26 cellular contexts compared by ENCODE assay signal in the genomic region with DNA sequence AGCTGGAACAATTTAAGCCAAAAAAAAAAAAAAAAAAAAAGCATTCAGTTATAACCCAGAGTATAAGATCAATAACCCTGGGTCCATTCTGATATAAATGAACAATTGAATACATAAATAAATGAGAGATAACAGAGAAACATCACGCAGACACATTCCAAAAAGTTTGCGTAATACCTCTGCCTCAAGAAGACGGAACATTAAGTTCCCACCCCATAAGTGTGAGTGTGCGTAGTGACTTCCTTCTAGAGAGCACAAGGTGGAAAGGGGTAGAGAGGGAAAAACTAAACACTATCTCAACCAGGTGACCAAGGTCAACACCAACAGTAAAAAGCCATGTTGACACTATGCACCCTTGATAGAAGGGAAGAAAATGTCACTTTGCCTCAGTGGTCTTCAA.
A peak's percentile ranks its signal among the peaks of the same experiment; 100 is the strongest.
DNase-seq lines count a peak whose midpoint lies in the region; FAIRE-seq and TF ChIP-seq lines count a peak whose summit lies in the region.
"Had no signal": no experiment of that assay in that cellular context is flagged by ENCODE, and none has a peak within 500 bp of the region (broad histone marks: within the 10 kb centered on the region; RNA-seq: fewer than 3 reads in every experiment).

No MANE protein-coding gene starts in this region.

- DNase-seq in MCF 10A (ENCODE audit: unreplicated experiment) (peak; percentile 30), mammary epithelial cell (no peak), cardiac fibroblast (ENCODE audit: low read depth in 2 of 2) (peak; percentile 29 to 48), islet precursor cell (peak; percentile 4), AG08396 (ENCODE audit: low spot score) (no peak), posterior vena cava (ENCODE audit: low spot score) (no peak), GM19239 (ENCODE audit: insufficient read length, low spot score) (no peak)
- DNase-seq: AML-193; CD4-positive, alpha-beta T cell; COR-L47; DMS53; GM23248; H7; KBM-7; MM.1S; NCI-H1105; NCI-H1436 treated with DMSO at 0.1 percent for 48 hours; NCI-H187 treated with DMSO at 0.1 percent for 48 hours; NCI-H2107; NCI-H446; NCI-H524 treated with DMSO at 0.1 percent for 48 hours; NCI-H774; PC-9 had no signal

- TF ChIP-seq CTCF in MCF 10A (IDR thresholded peaks at IDR 0.05; ENCODE audit: unreplicated experiment) (no peak), mammary epithelial cell (conservative IDR thresholded peaks at IDR 0.05 in 1 of 2, IDR thresholded peaks at IDR 0.05 in 1 of 2; ENCODE audit: extremely low read depth in 1 of 2, insufficient read depth in 1 of 2, low read depth in 1 of 2, low read length in 2 of 2) (no peak), cardiac fibroblast (IDR thresholded peaks at IDR 0.05; ENCODE audit: low read depth, low read length) (no peak)

- H2AFZ ChIP-seq in mammary epithelial cell (ENCODE audit: low read depth, low read length) = no peak overlapping the region
- H2AFZ ChIP-seq: GM23248, PC-9 had no signal

- CTCF ChIA-PET in MCF 10A (lab: Yijun Ruan, JAX) = interaction anchor here (0.6 kb wide), 1 partner anchor 1989 kb away, joined by 3 read pairs; no protein-coding TSS in a partner anchor
- CTCF ChIA-PET in mammary epithelial cell (lab: Charles Lee; ENCODE audit: low non-redundant PET) = no interaction called here

- H3K9me3 ChIP-seq in mammary epithelial cell (replicated peaks; ENCODE audit: insufficient read depth, low read length) = no peaks in the 10 kb centered on the region
- H3K9me3 ChIP-seq: SJSA1 had no signal

- dilution Hi-C loops in mammary epithelial cell (cut with HindIII; ENCODE audit: low sequenced_read_pairs) = no loop called here

- peaks cover 9% of the 10 kb centered on the region for H3K4me1 ChIP-seq in mammary epithelial cell (ENCODE audit: insufficient read depth, low read length)

- POLR2A ChIA-PET in MCF 10A (lab: Yijun Ruan, JAX) = interaction anchor here (0.5 kb wide), 1 partner anchor 258 kb away, joined by 3 read pairs; no protein-coding TSS in a partner anchor

- intact Hi-C loops in MCF 10A (cut with micrococcal nuclease) (no loop called here), mammary epithelial cell (cut with micrococcal nuclease) (no loop called here), posterior vena cava (cut with DNase I) (no loop called here)

- no peaks in the 10 kb centered on the region for H3K79me2 ChIP-seq in mammary epithelial cell (ENCODE audit: insufficient read depth, low read length)

- FAIRE-seq in GM19239 (lab: Jason Lieb, UNC) = no peak
- FAIRE-seq: GM18507 had no signal

- BruUV-seq in MCF 10A (replicated peaks; lab: Mats Ljungman, UMichigan) = no TSS peak
- BruUV-seq in mammary epithelial cell (replicated peaks; lab: Mats Ljungman, UMichigan) = no TSS peak

- no peaks in the 10 kb centered on the region for H3K27me3 Mint-ChIP-seq in MCF 10A (ENCODE audit: insufficient read depth, unreplicated experiment)

- H3K4me3 Mint-ChIP-seq in MCF 10A (ENCODE audit: unreplicated experiment) = no peak overlapping the region
- H3K4me3 Mint-ChIP-seq: CD4-positive, alpha-beta T cell had no signal

- no peaks in the 10 kb centered on the region for H3K9me3 Mint-ChIP-seq in MCF 10A (ENCODE audit: unreplicated experiment)
- H3K9me3 Mint-ChIP-seq: CD4-positive, alpha-beta T cell had no signal

- H3K4me3 ChIP-seq in mammary epithelial cell (replicated peaks in 1 of 3; ENCODE audit: insufficient read depth in 1 of 3, low read depth in 2 of 3, low read length in 3 of 3) (no peak overlapping the region), cardiac fibroblast (replicated peaks in 1 of 2; ENCODE audit: low read depth in 2 of 2, low read length in 2 of 2) (no peak overlapping the region)
- H3K4me3 ChIP-seq: BLaER1 treated with 17β-estradiol and CSF1 and Interleukin-3, amounts not matched to agents 10 nM and 100 nM; GM23248; PC-9; SJSA1 had no signal

- in situ Hi-C loops in mammary epithelial cell (cut with MboI; ENCODE audit: low sequenced_read_pairs in 2 of 2) = no loop called here

- H3K4me1 Mint-ChIP-seq in MCF 10A (ENCODE audit: insufficient read depth, unreplicated experiment) = peaks cover 12% of the 10 kb centered on the region

- H3K9ac ChIP-seq in mammary epithelial cell (ENCODE audit: insufficient read depth, low read length) = no peak overlapping the region
- H3K9ac ChIP-seq: BLaER1 treated with 17β-estradiol and CSF1 and Interleukin-3, amounts not matched to agents 10 nM and 100 nM; GM23248 had no signal

- no peaks in the 10 kb centered on the region for H4K20me1 ChIP-seq in mammary epithelial cell (ENCODE audit: insufficient read depth, low read length)
- H4K20me1 ChIP-seq: BLaER1 treated with 17β-estradiol and CSF1 and Interleukin-3, amounts not matched to agents 10 nM and 100 nM had no signal

- no peak overlapping the region for H3K4me2 ChIP-seq in mammary epithelial cell (ENCODE audit: insufficient read depth, low read depth, low read length)
- H3K4me2 ChIP-seq: BLaER1 treated with 17β-estradiol and CSF1 and Interleukin-3, amounts not matched to agents 10 nM and 100 nM; PC-9 had no signal

- H3K27ac Mint-ChIP-seq in MCF 10A (ENCODE audit: low read depth, unreplicated experiment) = no peak overlapping the region
- H3K27ac Mint-ChIP-seq: CD4-positive, alpha-beta T cell had no signal

- H3K36me3 ChIP-seq in mammary epithelial cell (ENCODE audit: insufficient read depth, low read length) = no peaks in the 10 kb centered on the region
- H3K36me3 ChIP-seq: BLaER1 treated with 17β-estradiol and CSF1 and Interleukin-3, amounts not matched to agents 10 nM and 100 nM; SJSA1 had no signal

- peaks cover 3% of the 10 kb centered on the region for H3K27me3 ChIP-seq in mammary epithelial cell (ENCODE audit: insufficient read depth, low read length)
- H3K27me3 ChIP-seq: SJSA1 had no signal

- no peaks in the 10 kb centered on the region for H3K36me3 Mint-ChIP-seq in MCF 10A (ENCODE audit: insufficient read depth, unreplicated experiment)

- WGBS in mammary epithelial cell (ENCODE audit: low coverage, missing lambda C conversion rate) = 61% methylated on average over 4 of the region's 4 CpGs

- no peak overlapping the region for H3K27ac ChIP-seq in mammary epithelial cell (ENCODE audit: insufficient read depth, low read depth, low read length)
- H3K27ac ChIP-seq: BLaER1 treated with 17β-estradiol and CSF1 and Interleukin-3, amounts not matched to agents 10 nM and 100 nM; GM23248; PC-9; SJSA1 had no signal

Comparison
In these comparisons a context has a peak if more than half of its experiments do, and no peak if none do; other contexts are left out.
1. DNase-seq: peak in MCF 10A (single experiment), cardiac fibroblast (2 of 2) and islet precursor cell (single experiment); none in mammary epithelial cell (single experiment), AG08396 (single experiment), posterior vena cava (single experiment) and GM19239 (single experiment).